1 cellular context compared by ENCODE assay signal in the genomic region with DNA sequence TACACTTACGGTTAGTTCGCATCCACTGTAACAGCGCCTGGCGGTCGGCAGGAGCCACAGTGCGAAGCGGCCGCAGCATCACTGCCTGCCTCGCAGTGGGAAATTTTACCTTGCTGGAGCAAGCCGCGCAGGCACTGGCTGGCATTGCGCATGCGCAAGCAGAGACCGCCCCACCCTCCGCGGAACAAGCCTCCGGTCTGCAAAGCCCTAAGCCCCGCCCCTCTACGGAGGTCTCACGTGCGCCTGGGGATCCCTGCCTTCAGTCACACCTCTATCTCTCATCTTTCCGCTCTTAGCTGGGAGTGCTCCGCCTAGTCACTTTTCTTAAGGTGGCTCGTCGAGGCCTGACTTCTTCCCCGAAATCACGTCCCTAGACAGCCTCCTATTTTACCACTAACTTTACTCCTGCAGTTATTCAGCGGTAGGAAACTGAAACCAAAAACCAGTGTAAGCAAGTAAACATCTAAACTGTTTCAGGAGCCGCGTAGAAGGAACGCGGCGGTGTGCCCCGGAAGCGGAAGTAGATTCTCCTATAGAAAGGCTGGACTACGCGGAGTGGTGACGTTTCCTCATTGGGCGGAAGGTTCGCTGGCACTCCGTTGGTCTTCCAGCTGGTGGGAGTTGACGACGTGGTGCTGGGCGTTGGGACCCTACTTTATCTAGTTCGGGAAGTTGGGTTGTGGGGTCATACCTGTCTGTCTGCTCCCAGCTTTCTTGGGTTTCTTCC.
TF ChIP-seq lines count a peak whose summit lies in the region.

Gene SRP54, plus strand, starts transcription at position 572 of the 727 bp plus-strand sequence. CDS start 13,718 bp downstream, outside the sequence.

TF ChIP-seq in HepG2, 621 proteins besides CTCF, POLR2A, EP300 and RAD21 (continued from another document and continues in another):
- TF ChIP-seq PPARG (CRISPR knock-in tag; conservative IDR thresholded peaks at IDR 0.05) = peak; percentile 72
- peak; percentile 89 for TF ChIP-seq SOX5 (CRISPR knock-in tag; IDR thresholded peaks at IDR 0.05; ENCODE audit: borderline replicate concordance)
- TF ChIP-seq NFIC (IDR thresholded peaks at IDR 0.05; ENCODE audit: low read length) = no peak
- TF ChIP-seq ZBTB44 (CRISPR knock-in tag; IDR thresholded peaks at IDR 0.05) = peak; percentile 85
- TF ChIP-seq ZNF296 (CRISPR knock-in tag; conservative IDR thresholded peaks at IDR 0.05) = no peak
- no peak for TF ChIP-seq ZC3H13 (CRISPR knock-in tag; IDR thresholded peaks at IDR 0.05)
- TF ChIP-seq ZSCAN30 (CRISPR knock-in tag; IDR thresholded peaks at IDR 0.05) = peak; percentile 99
- peak; percentile 92 for TF ChIP-seq ZNF205 (CRISPR knock-in tag; IDR thresholded peaks at IDR 0.05)
- no peak for TF ChIP-seq ZNF883 (CRISPR knock-in tag; IDR thresholded peaks at IDR 0.05; ENCODE audit: not compliant biosample characterization)
- TF ChIP-seq ZKSCAN5 (CRISPR knock-in tag; IDR thresholded peaks at IDR 0.05) = peak; percentile 87
- peak; percentile 96 for TF ChIP-seq GFI1 (CRISPR knock-in tag; IDR thresholded peaks at IDR 0.05; ENCODE audit: borderline replicate concordance)
- TF ChIP-seq, protein P1, sequence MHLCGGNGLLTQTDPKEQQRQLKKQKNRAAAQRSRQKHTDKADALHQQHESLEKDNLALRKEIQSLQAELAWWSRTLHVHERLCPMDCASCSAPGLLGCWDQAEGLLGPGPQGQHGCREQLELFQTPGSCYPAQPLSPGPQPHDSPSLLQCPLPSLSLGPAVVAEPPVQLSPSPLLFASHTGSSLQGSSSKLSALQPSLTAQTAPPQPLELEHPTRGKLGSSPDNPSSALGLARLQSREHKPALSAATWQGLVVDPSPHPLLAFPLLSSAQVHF (CRISPR knock-in tag; IDR thresholded peaks at IDR 0.05) = no peak
- TF ChIP-seq ZNF263 (CRISPR knock-in tag; IDR thresholded peaks at IDR 0.05) = peak; percentile 97
- TF ChIP-seq FOXK1 (CRISPR knock-in tag; IDR thresholded peaks at IDR 0.05; ENCODE audit: borderline replicate concordance, low read depth) = peak; percentile 99
- TF ChIP-seq, protein P2, sequence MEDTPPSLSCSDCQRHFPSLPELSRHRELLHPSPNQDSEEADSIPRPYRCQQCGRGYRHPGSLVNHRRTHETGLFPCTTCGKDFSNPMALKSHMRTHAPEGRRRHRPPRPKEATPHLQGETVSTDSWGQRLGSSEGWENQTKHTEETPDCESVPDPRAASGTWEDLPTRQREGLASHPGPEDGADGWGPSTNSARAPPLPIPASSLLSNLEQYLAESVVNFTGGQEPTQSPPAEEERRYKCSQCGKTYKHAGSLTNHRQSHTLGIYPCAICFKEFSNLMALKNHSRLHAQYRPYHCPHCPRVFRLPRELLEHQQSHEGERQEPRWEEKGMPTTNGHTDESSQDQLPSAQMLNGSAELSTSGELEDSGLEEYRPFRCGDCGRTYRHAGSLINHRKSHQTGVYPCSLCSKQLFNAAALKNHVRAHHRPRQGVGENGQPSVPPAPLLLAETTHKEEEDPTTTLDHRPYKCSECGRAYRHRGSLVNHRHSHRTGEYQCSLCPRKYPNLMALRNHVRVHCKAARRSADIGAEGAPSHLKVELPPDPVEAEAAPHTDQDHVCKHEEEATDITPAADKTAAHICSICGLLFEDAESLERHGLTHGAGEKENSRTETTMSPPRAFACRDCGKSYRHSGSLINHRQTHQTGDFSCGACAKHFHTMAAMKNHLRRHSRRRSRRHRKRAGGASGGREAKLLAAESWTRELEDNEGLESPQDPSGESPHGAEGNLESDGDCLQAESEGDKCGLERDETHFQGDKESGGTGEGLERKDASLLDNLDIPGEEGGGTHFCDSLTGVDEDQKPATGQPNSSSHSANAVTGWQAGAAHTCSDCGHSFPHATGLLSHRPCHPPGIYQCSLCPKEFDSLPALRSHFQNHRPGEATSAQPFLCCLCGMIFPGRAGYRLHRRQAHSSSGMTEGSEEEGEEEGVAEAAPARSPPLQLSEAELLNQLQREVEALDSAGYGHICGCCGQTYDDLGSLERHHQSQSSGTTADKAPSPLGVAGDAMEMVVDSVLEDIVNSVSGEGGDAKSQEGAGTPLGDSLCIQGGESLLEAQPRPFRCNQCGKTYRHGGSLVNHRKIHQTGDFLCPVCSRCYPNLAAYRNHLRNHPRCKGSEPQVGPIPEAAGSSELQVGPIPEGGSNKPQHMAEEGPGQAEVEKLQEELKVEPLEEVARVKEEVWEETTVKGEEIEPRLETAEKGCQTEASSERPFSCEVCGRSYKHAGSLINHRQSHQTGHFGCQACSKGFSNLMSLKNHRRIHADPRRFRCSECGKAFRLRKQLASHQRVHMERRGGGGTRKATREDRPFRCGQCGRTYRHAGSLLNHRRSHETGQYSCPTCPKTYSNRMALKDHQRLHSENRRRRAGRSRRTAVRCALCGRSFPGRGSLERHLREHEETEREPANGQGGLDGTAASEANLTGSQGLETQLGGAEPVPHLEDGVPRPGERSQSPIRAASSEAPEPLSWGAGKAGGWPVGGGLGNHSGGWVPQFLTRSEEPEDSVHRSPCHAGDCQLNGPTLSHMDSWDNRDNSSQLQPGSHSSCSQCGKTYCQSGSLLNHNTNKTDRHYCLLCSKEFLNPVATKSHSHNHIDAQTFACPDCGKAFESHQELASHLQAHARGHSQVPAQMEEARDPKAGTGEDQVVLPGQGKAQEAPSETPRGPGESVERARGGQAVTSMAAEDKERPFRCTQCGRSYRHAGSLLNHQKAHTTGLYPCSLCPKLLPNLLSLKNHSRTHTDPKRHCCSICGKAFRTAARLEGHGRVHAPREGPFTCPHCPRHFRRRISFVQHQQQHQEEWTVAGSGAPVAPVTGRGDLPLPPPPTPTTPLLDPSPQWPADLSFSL (CRISPR knock-in tag; IDR thresholded peaks at IDR 0.05) = peak; percentile 96
- no peak for TF ChIP-seq FOSL1 (CRISPR knock-in tag; IDR thresholded peaks at IDR 0.05; ENCODE audit: borderline replicate concordance)
- no peak for TF ChIP-seq SRSF4 (IDR thresholded peaks at IDR 0.05; ENCODE audit: low read depth, low read length, poor library complexity, severe bottlenecking)
- peak; percentile 63; the same call in 1 of the 2 replicates for TF ChIP-seq SRF (IDR thresholded peaks at IDR 0.05; ENCODE audit: low read depth, low read length)
- no peak for TF ChIP-seq NFRKB (IDR thresholded peaks at IDR 0.05)
- TF ChIP-seq HOXD1 (CRISPR knock-in tag; IDR thresholded peaks at IDR 0.05) = peak; percentile 98
- TF ChIP-seq ZNF772 (CRISPR knock-in tag; IDR thresholded peaks at IDR 0.05) = peak; percentile 97
- TF ChIP-seq ZNF329 (CRISPR knock-in tag; IDR thresholded peaks at IDR 0.05; ENCODE audit: low read depth) = peak; percentile 95; the same call in 1 of the 2 replicates
- TF ChIP-seq, protein P3, sequence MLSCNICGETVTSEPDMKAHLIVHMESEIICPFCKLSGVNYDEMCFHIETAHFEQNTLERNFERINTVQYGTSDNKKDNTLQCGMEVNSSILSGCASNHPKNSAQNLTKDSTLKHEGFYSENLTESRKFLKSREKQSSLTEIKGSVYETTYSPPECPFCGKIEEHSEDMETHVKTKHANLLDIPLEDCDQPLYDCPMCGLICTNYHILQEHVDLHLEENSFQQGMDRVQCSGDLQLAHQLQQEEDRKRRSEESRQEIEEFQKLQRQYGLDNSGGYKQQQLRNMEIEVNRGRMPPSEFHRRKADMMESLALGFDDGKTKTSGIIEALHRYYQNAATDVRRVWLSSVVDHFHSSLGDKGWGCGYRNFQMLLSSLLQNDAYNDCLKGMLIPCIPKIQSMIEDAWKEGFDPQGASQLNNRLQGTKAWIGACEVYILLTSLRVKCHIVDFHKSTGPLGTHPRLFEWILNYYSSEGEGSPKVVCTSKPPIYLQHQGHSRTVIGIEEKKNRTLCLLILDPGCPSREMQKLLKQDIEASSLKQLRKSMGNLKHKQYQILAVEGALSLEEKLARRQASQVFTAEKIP (CRISPR knock-in tag; IDR thresholded peaks at IDR 0.05; ENCODE audit: borderline replicate concordance) = no peak
- TF ChIP-seq ZNF460 (CRISPR knock-in tag; IDR thresholded peaks at IDR 0.05; ENCODE audit: borderline replicate concordance) = no peak; the same call in 1 of the 2 replicates
- TF ChIP-seq SMAD3 (CRISPR knock-in tag; IDR thresholded peaks at IDR 0.05) = peak; percentile 100
- TF ChIP-seq ZMYM3 (CRISPR knock-in tag; IDR thresholded peaks at IDR 0.05) = peak; percentile 81
- TF ChIP-seq SATB2 (CRISPR knock-in tag; IDR thresholded peaks at IDR 0.05) = peak; percentile 0
- peak; percentile 96 for TF ChIP-seq ZNF709 (CRISPR knock-in tag; IDR thresholded peaks at IDR 0.05)
- peak; percentile 99 for TF ChIP-seq ZNF615 (CRISPR knock-in tag; IDR thresholded peaks at IDR 0.05; ENCODE audit: borderline replicate concordance)
- TF ChIP-seq HMGXB3 (CRISPR knock-in tag; IDR thresholded peaks at IDR 0.05; ENCODE audit: borderline replicate concordance) = peak; percentile 97
- no peak for TF ChIP-seq JUND (CRISPR knock-in tag; IDR thresholded peaks at IDR 0.05)
- TF ChIP-seq PHF8 (CRISPR knock-in tag; IDR thresholded peaks at IDR 0.05) = peak; percentile 100
- peak; percentile 23; the same call in 1 of the 2 replicates for TF ChIP-seq MAFF (IDR thresholded peaks at IDR 0.05; ENCODE audit: low read depth, low read length)
- TF ChIP-seq ZNF274 (CRISPR knock-in tag; IDR thresholded peaks at IDR 0.05) = peak; percentile 80; the same call in 1 of the 2 replicates
- peak; percentile 86; the same call in 1 of the 2 replicates for TF ChIP-seq EHMT2 (IDR thresholded peaks at IDR 0.05; ENCODE audit: borderline replicate concordance, low read depth, low read length)
- no peak for TF ChIP-seq SKIL (CRISPR knock-in tag; IDR thresholded peaks at IDR 0.05; ENCODE audit: borderline replicate concordance)
- TF ChIP-seq NFKBIZ (CRISPR knock-in tag; IDR thresholded peaks at IDR 0.05) = peak; percentile 89
- no peak for TF ChIP-seq ZNF234 (CRISPR knock-in tag; conservative IDR thresholded peaks at IDR 0.05)
- peak; percentile 79; the same call in 1 of the 2 replicates for TF ChIP-seq ZNF512 (CRISPR knock-in tag; IDR thresholded peaks at IDR 0.05)
- TF ChIP-seq ZNF737 (CRISPR knock-in tag; IDR thresholded peaks at IDR 0.05; ENCODE audit: borderline replicate concordance) = no peak
